Comparison of ENCODE assay signal across 8 cellular contexts in genomic region chr12:124938606-124939427, GRCh38. TPM values are rescaled to one million over a fixed set of nuclear protein-coding genes. Genes with fewer than 3 reads are reported as not detected.
DNase-seq lines count a peak whose midpoint lies in the region; ATAC-seq, FAIRE-seq and TF ChIP-seq lines count a peak whose summit lies in the region.

No MANE protein-coding gene starts in this region.

- POLR2A ChIA-PET in endothelial cell of umbilical vein (lab: Charles Lee): interaction anchor here (0.7 to 3.6 kb wide), 8 partner anchors 11 to 32 kb away, joined by 3 to 46 read pairs (median 8); partner anchors contain the start of gene UBC

- TF ChIP-seq EP300 in upper lobe of left lung (IDR thresholded peaks at IDR 0.05): no peak

- CTCF ChIA-PET in endothelial cell of umbilical vein (lab: Charles Lee): interaction anchor here (1.2 to 7.4 kb wide), 8 partner anchors 11 to 38 kb away, joined by 3 to 232 read pairs (median 19); partner anchors contain the start of gene UBC

- H3K9ac ChIP-seq in endothelial cell of umbilical vein (replicated peaks; ENCODE audit: extremely low read depth, insufficient read depth, low read length): peak overlapping the region; percentile 74

- 4 to 5% methylated on average over 22 of the region's 22 CpGs for WGBS in upper lobe of left lung, 2 donors

- H3K4me2 ChIP-seq in endothelial cell of umbilical vein (ENCODE audit: insufficient read depth, low read length): peak overlapping the region; percentile 80

- peak; percentile 53 for DNase-seq in AG08395 (ENCODE audit: low spot score)
- DNase-seq in activated CD4-positive, alpha-beta T cell treated with anti-CD3 and anti-CD28 coated beads for 1 hour: peak; percentile 37
- peak; percentile 91 for DNase-seq in endothelial cell of umbilical vein (ENCODE audit: low read depth, low spot score)
- peak; percentile 88 for DNase-seq in myocyte (ENCODE audit: low read depth)
- DNase-seq in upper lobe of left lung: peak; percentile 77 to 87
- no peak for DNase-seq in frontal cortex (ENCODE audit: low spot score in 2 of 2)

- H3K27ac ChIP-seq in endothelial cell of umbilical vein (ENCODE audit: insufficient read depth, low read depth, low read length): peak overlapping the region; percentile 87
- peak overlapping the region; percentile 86 to 93 (median 92) for H3K27ac ChIP-seq in upper lobe of left lung

- H2AFZ ChIP-seq in endothelial cell of umbilical vein (ENCODE audit: low read depth, low read length): peak overlapping the region; percentile 41

- intact Hi-C loops in endothelial cell of umbilical vein (cut with micrococcal nuclease): loop anchor here (1.0 kb wide), 5 partner anchors 11 to 78 kb away; partner anchors contain the start of gene DHX37

- H3K9me3 ChIP-seq in endothelial cell of umbilical vein (replicated peaks; ENCODE audit: control insufficient read depth, insufficient read depth, low read length) (no peaks in the 10 kb centered on the region), upper lobe of left lung (no peaks in the 10 kb centered on the region)

- TF ChIP-seq CTCF in endothelial cell of umbilical vein (IDR thresholded peaks at IDR 0.05; ENCODE audit: extremely low read depth in 1 of 2, insufficient read depth in 1 of 2, low read depth in 1 of 2, low read length in 2 of 2): peak; percentile 45 to 62
- peak in 4 of 6 experiments; percentile 34 to 65 (median 39) for TF ChIP-seq CTCF in upper lobe of left lung (IDR thresholded peaks at IDR 0.05)

- peak; percentile 84 for FAIRE-seq in endothelial cell of umbilical vein (lab: Jason Lieb, UNC)
- no peak for FAIRE-seq in frontal cortex (lab: Jason Lieb, UNC)

- H3K4me3 ChIP-seq in endothelial cell of umbilical vein (replicated peaks in 1 of 3; ENCODE audit: insufficient read depth in 1 of 3, low read depth in 1 of 3, low read length in 3 of 3) (peak overlapping the region; percentile 25 to 60 (median 33)), upper lobe of left lung (peak overlapping the region; percentile 10 to 54 (median 42))

- no peaks in the 10 kb centered on the region for H3K79me2 ChIP-seq in endothelial cell of umbilical vein (ENCODE audit: control insufficient read depth, insufficient read depth, low read length)

- no peaks in the 10 kb centered on the region for H3K27me3 ChIP-seq in endothelial cell of umbilical vein (ENCODE audit: control insufficient read depth in 2 of 2, insufficient read depth in 2 of 2, low read length in 2 of 2)
- peaks cover 0 to 2% (median 0%) of the 10 kb centered on the region in 4 donors for H3K27me3 ChIP-seq in upper lobe of left lung

- ATAC-seq in HG03354 (IDR thresholded peaks at IDR 0.05; ENCODE audit: poor library complexity, severe bottlenecking, unreplicated experiment) (peak; percentile 33), upper lobe of left lung (ENCODE audit: low FRiP score in 2 of 2) (peak; percentile 67 to 70)

- peak; percentile 60 for TF ChIP-seq POLR2A in GM19193 (IDR thresholded peaks at IDR 0.05; ENCODE audit: extremely low read depth, insufficient read depth, insufficient read length)
- TF ChIP-seq POLR2A in endothelial cell of umbilical vein (IDR thresholded peaks at IDR 0.05; ENCODE audit: low read depth, low read length): peak; percentile 16
- peak in 2 of 4 donors; percentile 4 to 23 for TF ChIP-seq POLR2A in upper lobe of left lung (IDR thresholded peaks at IDR 0.05)

- H3K9me1 ChIP-seq in endothelial cell of umbilical vein (replicated peaks; ENCODE audit: control insufficient read depth, extremely low read depth, insufficient read depth, low read length): no peaks in the 10 kb centered on the region

- no peaks in the 10 kb centered on the region for H4K20me1 ChIP-seq in endothelial cell of umbilical vein (replicated peaks; ENCODE audit: control insufficient read depth, extremely low read depth, insufficient read depth, low read length)

- dilution Hi-C loops in endothelial cell of umbilical vein (cut with MboI; ENCODE audit: extremely low pct_ligation_motif_present, low sequenced_read_pairs): no loop called here

- H3K36me3 ChIP-seq in endothelial cell of umbilical vein (ENCODE audit: control insufficient read depth in 2 of 2, extremely low read depth in 1 of 2, insufficient read depth in 2 of 2, low read length in 2 of 2) (no peaks in the 10 kb centered on the region), upper lobe of left lung (peaks cover 0 to 6% (median 0%) of the 10 kb centered on the region in 4 donors)

- peaks cover 26% of the 10 kb centered on the region for H3K4me1 ChIP-seq in endothelial cell of umbilical vein (ENCODE audit: control insufficient read depth, extremely low read depth, insufficient read depth, low read length)
- peaks cover 24 to 37% (median 32%) of the 10 kb centered on the region in 4 donors for H3K4me1 ChIP-seq in upper lobe of left lung

- TSS peak; percentile 74 for BruUV-seq in endothelial cell of umbilical vein (replicated peaks; lab: Mats Ljungman, UMichigan)

TF ChIP-seq in endothelial cell of umbilical vein, 7 proteins besides CTCF, POLR2A, EP300 and RAD21:
- no peak for TF ChIP-seq EZH2 (IDR thresholded peaks at IDR 0.05; ENCODE audit: borderline replicate concordance, low read depth, low read length, severe bottlenecking)

RNA-seq across cellular contexts. Expression of gene UBC, which starts 24.4 kb away (rescaled TPM):
- total RNA-seq in endothelial cell of umbilical vein: 875 and 911 TPM in 2 replicates
- 1,040 and 1,305 TPM in 2 replicates for polyA plus RNA-seq in endothelial cell of umbilical vein
- polyA plus RNA-seq in endothelial cell of umbilical vein (2011; cell fraction: cytosol; rRNA removed): 1,913 and 1,931 TPM in 2 replicates
- 1,373 and 1,721 TPM in 2 replicates for polyA plus RNA-seq in endothelial cell of umbilical vein (2011; cell fraction: nucleus; rRNA removed)
- 1,239 and 1,518 TPM in 2 replicates for polyA plus RNA-seq in endothelial cell of umbilical vein (2012)
- 537 and 767 TPM in 2 replicates for polyA minus RNA-seq in endothelial cell of umbilical vein
- polyA minus RNA-seq in endothelial cell of umbilical vein (2011; cell fraction: cytosol; rRNA and poly(A)+ RNA removed): 247 TPM
- polyA minus RNA-seq in endothelial cell of umbilical vein (2011; cell fraction: nucleus; rRNA and poly(A)+ RNA removed): 157 and 183 TPM in 2 replicates
- total RNA-seq in myocyte: 1,389 and 1,606 TPM in 2 replicates
- 1,588 TPM for polyA plus RNA-seq in myocyte (2012)
- total RNA-seq in upper lobe of left lung: 1,000 to 10,000 TPM in 5 of 6 donors, 100 to 1,000 TPM in 1; 649 to 1,729 (median 1,078) TPM
- 1,522 TPM for total RNA-seq in frontal cortex

RNA-seq across cellular contexts. Expression of gene DHX37, which starts 50.1 kb away (rescaled TPM):
- 23.6 and 25.2 TPM in 2 replicates for total RNA-seq in endothelial cell of umbilical vein
- 10.9 and 11.6 TPM in 2 replicates for polyA plus RNA-seq in endothelial cell of umbilical vein
- 8.8 and 9.7 TPM in 2 replicates for polyA plus RNA-seq in endothelial cell of umbilical vein (2011; cell fraction: cytosol; rRNA removed)
- polyA plus RNA-seq in endothelial cell of umbilical vein (2011; cell fraction: nucleus; rRNA removed): 24.7 and 28.4 TPM in 2 replicates
- polyA plus RNA-seq in endothelial cell of umbilical vein (2012): 15.6 and 16.3 TPM in 2 replicates
- polyA minus RNA-seq in endothelial cell of umbilical vein: 14.3 and 17.2 TPM in 2 replicates
- polyA minus RNA-seq in endothelial cell of umbilical vein (2011; cell fraction: cytosol; rRNA and poly(A)+ RNA removed): 18.5 TPM
- 11.3 and 16.3 TPM in 2 replicates for polyA minus RNA-seq in endothelial cell of umbilical vein (2011; cell fraction: nucleus; rRNA and poly(A)+ RNA removed)
- 19.4 and 20.0 TPM in 2 replicates for total RNA-seq in myocyte
- polyA plus RNA-seq in myocyte (2012): 16.2 TPM
- total RNA-seq in upper lobe of left lung: 10 to 100 TPM in 5 of 6 donors, 1 to 10 TPM in 1; 7.5 to 28.3 (median 18.3) TPM
- total RNA-seq in frontal cortex: 9.8 TPM

RNA-seq across cellular contexts. Expression of gene BRI3BP, which starts 54.6 kb away (rescaled TPM):
- total RNA-seq in endothelial cell of umbilical vein (8.2 and 8.3 TPM in 2 replicates), myocyte (1.8 and 2.5 TPM in 2 replicates), upper lobe of left lung (1 to 10 TPM; 3.1 to 8.5 (median 6.7) TPM), frontal cortex (21.6 TPM)
- polyA plus RNA-seq in endothelial cell of umbilical vein: 2.8 and 3.4 TPM in 2 replicates
- polyA plus RNA-seq in endothelial cell of umbilical vein (2011; cell fraction: cytosol; rRNA removed): 3.1 and 3.2 TPM in 2 replicates
- 1.2 and 2.0 TPM in 2 replicates for polyA plus RNA-seq in endothelial cell of umbilical vein (2011; cell fraction: nucleus; rRNA removed)
- polyA plus RNA-seq in endothelial cell of umbilical vein (2012): 3.9 and 5.5 TPM in 2 replicates
- polyA minus RNA-seq in endothelial cell of umbilical vein: 5.2 and 5.4 TPM in 2 replicates
- 25.5 TPM for polyA minus RNA-seq in endothelial cell of umbilical vein (2011; cell fraction: cytosol; rRNA and poly(A)+ RNA removed)
- polyA minus RNA-seq in endothelial cell of umbilical vein (2011; cell fraction: nucleus; rRNA and poly(A)+ RNA removed): 1.7 and 2.2 TPM in 2 replicates
- polyA plus RNA-seq in myocyte (2012): 2.3 TPM

Comparison
In these comparisons a context has a peak if more than half of its experiments do, and no peak if none do; other contexts are left out.
1. DNase-seq: peak in AG08395 (single experiment), activated CD4-positive, alpha-beta T cell treated with anti-CD3 and anti-CD28 coated beads for 1 hour (single experiment), endothelial cell of umbilical vein (single experiment), myocyte (single experiment) and upper lobe of left lung (2 of 2); none in frontal cortex (0 of 2).